23 cellular contexts compared by ENCODE assay signal in the genomic region with DNA sequence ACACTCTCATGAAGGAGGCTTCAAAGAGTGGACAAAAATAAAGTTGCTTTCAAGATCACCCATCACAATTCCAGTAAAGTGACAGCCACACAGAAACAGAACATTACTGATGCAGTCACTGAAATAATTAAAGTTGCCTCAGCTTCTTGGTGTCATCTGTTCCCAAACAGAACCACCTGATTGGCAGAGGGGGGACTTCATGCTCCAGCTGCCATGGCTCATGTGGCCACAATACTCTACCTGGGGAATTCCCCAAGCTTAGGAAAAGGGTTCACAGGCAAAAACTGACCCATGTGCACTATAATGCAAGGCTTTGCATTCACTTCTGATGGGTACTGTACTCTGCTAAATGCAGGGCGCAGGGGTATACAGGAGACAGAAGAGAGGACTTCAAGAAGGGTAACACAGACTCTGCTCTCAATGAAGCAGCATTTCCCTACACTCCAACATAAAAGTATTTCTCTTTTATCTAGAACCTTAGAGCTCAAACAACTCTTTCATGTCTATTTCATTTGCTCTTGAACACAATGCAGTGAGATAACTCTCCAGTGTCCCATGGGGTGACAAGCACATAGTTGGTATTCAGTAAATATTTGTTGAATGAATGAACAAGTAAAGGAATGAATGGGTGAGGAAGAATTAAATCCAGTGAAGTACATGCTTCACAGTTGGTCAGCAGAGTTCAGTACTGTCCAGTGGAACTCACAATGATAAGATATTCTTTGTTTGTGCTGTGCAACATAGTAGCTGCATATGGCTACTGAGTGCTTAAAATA. TPM values are rescaled to one million over a fixed set of nuclear protein-coding genes. Genes with fewer than 3 reads are reported as not detected.
DNase-seq lines count a peak whose midpoint lies in the region; ATAC-seq lines count a peak whose summit lies in the region.
"Had no signal": no experiment of that assay in that cellular context is flagged by ENCODE, and none has a peak within 500 bp of the region (broad histone marks: within the 10 kb centered on the region; RNA-seq: fewer than 3 reads in every experiment).

No MANE protein-coding gene starts in this region.

- no peak overlapping the region for H3K4me3 Mint-ChIP-seq in naive B cell
- H3K4me3 Mint-ChIP-seq: activated naive CD8-positive, alpha-beta T cell treated with anti-CD3 and anti-CD28 coated beads, Interleukin-2, amount 10 ng/mL, durations not matched to agents 7 days and 5 days had no signal

- H3K4me1 Mint-ChIP-seq in naive B cell: peaks cover 10 to 15% (median 12%) of the 10 kb centered on the region in 3 donors

- H3K36me3 Mint-ChIP-seq in naive B cell: peaks cover 0 to 3% of the 10 kb centered on the region in 2 donors
- H3K36me3 Mint-ChIP-seq: activated naive CD8-positive, alpha-beta T cell treated with anti-CD3 and anti-CD28 coated beads, Interleukin-2, amount 10 ng/mL, durations not matched to agents 7 days and 5 days had no signal

- peaks cover 0 to 2% (median 0%) of the 10 kb centered on the region in 7 donors for H3K9me3 Mint-ChIP-seq in naive B cell
- H3K9me3 Mint-ChIP-seq: activated naive CD8-positive, alpha-beta T cell treated with anti-CD3 and anti-CD28 coated beads, Interleukin-2, amount 10 ng/mL, durations not matched to agents 7 days and 5 days had no signal

- peak; percentile 2 for DNase-seq in DMS53 (lab: John Stamatoyannopoulos, UW)
- no peak for DNase-seq in DMS53 treated with DMSO at 0.1 percent for 48 hours (lab: John Stamatoyannopoulos, UW; ENCODE audit: unreplicated experiment)
- DNase-seq in naive B cell: no peak
- DNase-seq in hepatic stellate cell (ENCODE audit: low spot score): no peak
- DNase-seq in left cardiac atrium: no peak
- DNase-seq: activated CD4-positive, CD25-positive, alpha-beta regulatory T cell; activated CD8-positive, alpha-beta memory T cell treated with anti-CD3 and anti-CD28 coated beads, Interleukin-2, amount 50 U/mL, for 48 hours; activated naive CD8-positive, alpha-beta T cell treated with anti-CD3 and anti-CD28 coated beads, Interleukin-2, amount 10 ng/mL, durations not matched to agents 7 days and 5 days; DMS79; dorsolateral prefrontal cortex; heart right ventricle; kidney; midbrain; NCI-H1105 treated with DMSO at 0.1 percent for 48 hours; NCI-H226; NK-92 treated with Interleukin-12 subunit alpha and Interleukin-12 subunit beta, amount 100 ng/mL, for 24 hours; occipital lobe; stimulated activated CD4-positive, alpha-beta T cell treated with anti-CD3 and anti-CD28 coated beads, Interleukin-4, amount 100 ng/mL, for 1 hour; transverse colon had no signal

- intact Hi-C loops in left cardiac atrium (cut with DNase I): no loop called here

- ATAC-seq in GM19043 (IDR thresholded peaks at IDR 0.05; ENCODE audit: low read depth, unreplicated experiment) (peak; percentile 63), HG02884 (IDR thresholded peaks at IDR 0.05; ENCODE audit: unreplicated experiment) (peak; percentile 62), naive B cell (ENCODE audit: low read depth in 2 of 2) (peak; percentile 89 to 92), GM21529 (IDR thresholded peaks at IDR 0.05; ENCODE audit: unreplicated experiment) (no peak), left cardiac atrium (no peak)
- ATAC-seq: heart right ventricle, sciatic nerve had no signal

- no peak overlapping the region for H3K27ac Mint-ChIP-seq in naive B cell
- H3K27ac Mint-ChIP-seq: activated naive CD8-positive, alpha-beta T cell treated with anti-CD3 and anti-CD28 coated beads, Interleukin-2, amount 10 ng/mL, durations not matched to agents 7 days and 5 days had no signal

- peaks cover 9 to 19% (median 10%) of the 10 kb centered on the region in 3 donors for H3K27me3 Mint-ChIP-seq in naive B cell

RNA-seq across cellular contexts. Expression of a gene that starts 8.6 kb away (rescaled TPM):
- polyA plus RNA-seq in naive B cell (ENCODE audit: low read depth in 6 of 6): 10 to 100 TPM; 32.8 to 86.1 (median 43.0) TPM
- 100 to 1,000 TPM; 169 to 207 TPM for total RNA-seq in left cardiac atrium

Comparison
In these comparisons a context has a peak if more than half of its experiments do, and no peak if none do; other contexts are left out.
1. ATAC-seq: peak in GM19043 (single experiment), HG02884 (single experiment) and naive B cell (2 of 2); none in GM21529 (single experiment) and left cardiac atrium (0 of 2).